Comparison of ENCODE assay signal across 8 cellular contexts in the genomic region with DNA sequence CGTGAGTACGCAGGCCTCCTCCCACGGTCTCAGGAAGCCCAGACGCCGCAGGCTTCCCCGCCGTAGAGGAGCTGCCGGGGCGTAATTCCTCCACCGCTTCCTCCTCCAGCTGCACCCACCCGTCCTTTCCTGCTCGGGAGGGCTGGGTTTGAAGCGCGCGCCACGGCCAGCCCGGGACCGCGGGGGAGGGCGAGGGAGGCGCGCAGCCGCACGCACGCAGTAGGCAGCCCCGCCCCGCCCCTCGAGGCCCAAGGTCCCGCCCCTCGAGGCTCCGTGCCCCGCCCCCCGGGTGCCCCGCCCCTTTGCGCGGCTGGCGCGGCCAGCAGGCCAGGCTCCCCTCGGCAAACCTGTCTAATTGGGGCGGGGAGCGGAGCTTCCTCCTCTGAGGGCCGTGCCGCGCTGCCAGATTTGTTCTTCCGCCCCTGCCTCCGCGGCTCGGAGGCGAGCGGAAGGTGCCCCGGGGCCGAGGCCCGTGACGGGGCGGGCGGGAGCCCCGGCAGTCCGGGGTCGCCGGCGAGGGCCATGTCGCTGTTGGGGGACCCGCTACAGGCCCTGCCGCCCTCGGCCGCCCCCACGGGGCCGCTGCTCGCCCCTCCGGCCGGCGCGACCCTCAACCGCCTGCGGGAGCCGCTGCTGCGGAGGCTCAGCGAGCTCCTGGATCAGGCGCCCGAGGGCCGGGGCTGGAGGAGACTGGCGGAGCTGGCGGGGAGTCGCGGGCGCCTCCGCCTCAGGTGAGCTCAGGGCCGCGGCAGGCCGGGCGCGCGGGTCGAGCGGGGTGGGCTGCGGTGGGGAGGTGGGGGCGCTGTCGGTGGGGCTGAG. TPM values are rescaled to one million over a fixed set of nuclear protein-coding genes. Genes with fewer than 3 reads are reported as not detected.
DNase-seq lines count a peak whose midpoint lies in the region; ATAC-seq and TF ChIP-seq lines count a peak whose summit lies in the region.

A gene with protein sequence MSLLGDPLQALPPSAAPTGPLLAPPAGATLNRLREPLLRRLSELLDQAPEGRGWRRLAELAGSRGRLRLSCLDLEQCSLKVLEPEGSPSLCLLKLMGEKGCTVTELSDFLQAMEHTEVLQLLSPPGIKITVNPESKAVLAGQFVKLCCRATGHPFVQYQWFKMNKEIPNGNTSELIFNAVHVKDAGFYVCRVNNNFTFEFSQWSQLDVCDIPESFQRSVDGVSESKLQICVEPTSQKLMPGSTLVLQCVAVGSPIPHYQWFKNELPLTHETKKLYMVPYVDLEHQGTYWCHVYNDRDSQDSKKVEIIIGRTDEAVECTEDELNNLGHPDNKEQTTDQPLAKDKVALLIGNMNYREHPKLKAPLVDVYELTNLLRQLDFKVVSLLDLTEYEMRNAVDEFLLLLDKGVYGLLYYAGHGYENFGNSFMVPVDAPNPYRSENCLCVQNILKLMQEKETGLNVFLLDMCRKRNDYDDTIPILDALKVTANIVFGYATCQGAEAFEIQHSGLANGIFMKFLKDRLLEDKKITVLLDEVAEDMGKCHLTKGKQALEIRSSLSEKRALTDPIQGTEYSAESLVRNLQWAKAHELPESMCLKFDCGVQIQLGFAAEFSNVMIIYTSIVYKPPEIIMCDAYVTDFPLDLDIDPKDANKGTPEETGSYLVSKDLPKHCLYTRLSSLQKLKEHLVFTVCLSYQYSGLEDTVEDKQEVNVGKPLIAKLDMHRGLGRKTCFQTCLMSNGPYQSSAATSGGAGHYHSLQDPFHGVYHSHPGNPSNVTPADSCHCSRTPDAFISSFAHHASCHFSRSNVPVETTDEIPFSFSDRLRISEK (plus strand): TSS at position 344 of the 819 bp plus-strand sequence. CDS start 179 bp downstream, at position 523.

- peak within 1 kb of the TSS; percentile 64 for H3K4me3 ChIP-seq in BJ (ENCODE audit: low read depth, low read length)
- H3K4me3 ChIP-seq in coronary artery = peak within 1 kb of the TSS; percentile 97

- no peaks in the 10 kb centered on the region for H3K27me3 ChIP-seq in BJ (ENCODE audit: control insufficient read depth, insufficient read depth, low read length)

- ATAC-seq in GM19324 (IDR thresholded peaks at IDR 0.05; ENCODE audit: low FRiP score, unreplicated experiment) = peak; percentile 88
- ATAC-seq in HG03460 (IDR thresholded peaks at IDR 0.05; ENCODE audit: unreplicated experiment) = peak; percentile 79
- peak; percentile 96 for ATAC-seq in left lobe of liver

- CTCF ChIA-PET in BJ (lab: Yijun Ruan, JAX) = interaction anchor here (0.9 to 1.8 kb wide), 9 partner anchors 10 to 97 kb away, joined by 3 to 6 read pairs (median 3); no protein-coding TSS in a partner anchor

- peak within 1 kb of the TSS; percentile 92 for H3K27ac Mint-ChIP-seq in activated CD4-positive, alpha-beta T cell treated with anti-CD3 and anti-CD28 coated beads, Interleukin-2, amount 10 ng/mL, durations not matched to agents 24 days and 14 days

- peak within 1 kb of the TSS; percentile 98 for H3K4me3 Mint-ChIP-seq in activated CD4-positive, alpha-beta T cell treated with anti-CD3 and anti-CD28 coated beads, Interleukin-2, amount 10 ng/mL, durations not matched to agents 24 days and 14 days

- peak within 1 kb of the TSS; percentile 91 to 96 for H3K27ac ChIP-seq in coronary artery

- peaks cover 61% of the 10 kb centered on the region for H3K4me1 Mint-ChIP-seq in activated CD4-positive, alpha-beta T cell treated with anti-CD3 and anti-CD28 coated beads, Interleukin-2, amount 10 ng/mL, durations not matched to agents 24 days and 14 days

- no peaks in the 10 kb centered on the region for H3K9me3 Mint-ChIP-seq in activated CD4-positive, alpha-beta T cell treated with anti-CD3 and anti-CD28 coated beads, Interleukin-2, amount 10 ng/mL, durations not matched to agents 24 days and 14 days

- intact Hi-C loops in activated CD4-positive, alpha-beta T cell treated with anti-CD3 and anti-CD28 coated beads, Interleukin-2, amount 10 ng/mL, durations not matched to agents 24 days and 14 days (cut with micrococcal nuclease) = loop anchor here (1.0 to 10.0 kb wide), 6 partner anchors 56 to 1085 kb away; a partner anchor contains a TSS

- H3K27me3 Mint-ChIP-seq in activated CD4-positive, alpha-beta T cell treated with anti-CD3 and anti-CD28 coated beads, Interleukin-2, amount 10 ng/mL, durations not matched to agents 24 days and 14 days = peaks cover 2% of the 10 kb centered on the region

- peaks cover 25% of the 10 kb centered on the region for H3K36me3 Mint-ChIP-seq in activated CD4-positive, alpha-beta T cell treated with anti-CD3 and anti-CD28 coated beads, Interleukin-2, amount 10 ng/mL, durations not matched to agents 24 days and 14 days (ENCODE audit: low read depth)

- H3K36me3 ChIP-seq in BJ (ENCODE audit: control insufficient read depth, insufficient read depth, low read length) = no peaks in the 10 kb centered on the region

- POLR2A ChIA-PET in BJ (lab: Charles Lee) = interaction anchor here (0.5 to 0.7 kb wide), 5 partner anchors 9 to 195 kb away, joined by 3 to 9 read pairs (median 5); no protein-coding TSS in a partner anchor

- TF ChIP-seq CTCF in BJ (IDR thresholded peaks at IDR 0.05; ENCODE audit: insufficient read depth, low read depth, low read length) (no peak), coronary artery (IDR thresholded peaks at IDR 0.05) (no peak)

- DNase-seq in BJ (ENCODE audit: low read depth) = peak; percentile 43
- DNase-seq in NCI-H526 treated with DMSO at 0.1 percent for 48 hours (lab: John Stamatoyannopoulos, UW) = peak; percentile 84
- DNase-seq in activated CD4-positive, alpha-beta T cell treated with anti-CD3 and anti-CD28 coated beads, Interleukin-2, amount 10 ng/mL, durations not matched to agents 24 days and 14 days = peak; percentile 98
- DNase-seq in coronary artery (ENCODE audit: low spot score) = peak; percentile 92
- DNase-seq in left lobe of liver (ENCODE audit: low spot score) = peak; percentile 97
- peak; percentile 92 for DNase-seq in stimulated activated CD4-positive, alpha-beta T cell treated with anti-CD3 and anti-CD28 coated beads, Interleukin-2, amount 100 ng/mL, for 4 hours (ENCODE audit: low read depth)

RNA-seq across cellular contexts. Expression of the gene that starts here (rescaled TPM):
- polyA plus RNA-seq in BJ (2011; rRNA removed) = 11.4 and 22.9 TPM in 2 replicates
- polyA minus RNA-seq in BJ (2011; rRNA and poly(A)+ RNA removed) = 14.6 and 20.9 TPM in 2 replicates
- 22.7 and 24.9 TPM in 2 replicates for total RNA-seq in activated CD4-positive, alpha-beta T cell treated with anti-CD3 and anti-CD28 coated beads, Interleukin-2, amount 10 ng/mL, durations not matched to agents 24 days and 14 days
- total RNA-seq in left lobe of liver = 10.4 TPM

Comparison
In these comparisons a context has a peak if more than half of its experiments do, and no peak if none do; other contexts are left out.
1. Peak in every context shown above with its lines: DNase-seq, ATAC-seq, H3K4me3 ChIP-seq and H3K27ac ChIP-seq.
2. DNase-seq: peak in every context shown above with its lines; median percentile 98 in activated CD4-positive, alpha-beta T cell treated with anti-CD3 and anti-CD28 coated beads, Interleukin-2, amount 10 ng/mL, durations not matched to agents 24 days and 14 days; 97 in left lobe of liver; 92 in coronary artery; 92 in stimulated activated CD4-positive, alpha-beta T cell treated with anti-CD3 and anti-CD28 coated beads, Interleukin-2, amount 100 ng/mL, for 4 hours; 84 in NCI-H526 treated with DMSO at 0.1 percent for 48 hours; 43 in BJ.